Comparison of ENCODE assay signal across 1 cellular context in the genomic region with DNA sequence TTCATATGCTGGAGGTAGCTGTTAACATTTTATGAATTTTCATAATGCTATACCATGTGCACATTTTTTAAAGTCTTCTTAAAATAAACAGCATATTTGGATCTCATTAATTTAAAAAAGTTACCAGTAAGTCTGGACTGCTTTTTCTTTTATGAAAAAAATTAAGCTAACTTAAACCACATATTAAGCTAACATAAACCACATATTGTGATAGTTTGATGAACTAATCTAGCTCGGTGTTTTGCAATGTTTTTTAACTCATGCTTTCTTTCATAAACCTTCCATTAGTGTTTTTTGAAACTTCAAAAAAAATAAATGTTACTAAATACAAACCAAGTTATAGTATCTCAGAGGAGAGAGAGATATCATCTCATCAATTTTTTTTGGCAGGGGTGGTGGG.
TF ChIP-seq lines count a peak whose summit lies in the region.

No MANE protein-coding gene starts in this region.

TF ChIP-seq in endothelial cell of umbilical vein, 7 proteins besides CTCF, POLR2A, EP300 and RAD21 (continued from another document):
- TF ChIP-seq JUN (IDR thresholded peaks at IDR 0.05; ENCODE audit: borderline replicate concordance, insufficient read depth, insufficient read length, low read depth): no peak
- TF ChIP-seq MYC (IDR thresholded peaks at IDR 0.05; ENCODE audit: low read depth, low read length): no peak
TF ChIP-seq in endothelial cell of umbilical vein: peak in this region for 0.
